In the genomic region with DNA sequence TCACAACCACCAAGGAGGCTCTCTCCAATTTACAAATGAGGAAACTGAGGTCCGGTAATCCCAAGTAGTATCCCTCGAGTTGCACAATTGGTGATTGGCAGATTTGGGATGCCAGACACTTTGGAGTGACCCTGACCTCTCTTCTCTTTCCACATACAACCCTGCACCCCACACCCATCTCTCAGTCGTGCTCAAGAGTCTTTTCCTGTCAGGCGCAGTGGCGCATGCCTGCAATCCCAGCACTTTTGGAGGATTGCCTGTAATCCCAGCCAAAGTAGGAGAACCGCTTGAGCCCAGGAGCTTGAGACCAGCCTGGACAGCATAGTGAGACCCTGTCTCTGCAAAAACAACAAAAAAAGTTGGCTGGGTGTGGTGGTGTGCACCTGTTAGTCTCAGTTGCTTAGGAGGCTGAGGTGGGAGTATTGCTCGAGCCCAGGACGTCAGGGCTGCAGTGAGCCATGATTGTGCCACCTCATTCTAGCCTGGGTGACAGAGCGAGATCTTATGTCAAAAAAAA, we compare ENCODE assay signal across 31 cellular contexts.
"Had no signal": no experiment of that assay in that cellular context is flagged by ENCODE, and none has a peak within 500 bp of the region (broad histone marks: within the 10 kb centered on the region; RNA-seq: fewer than 3 reads in every experiment).

No MANE protein-coding gene starts in this region.

- H3K27ac ChIP-seq: brain microvascular endothelial cell, cardiac muscle cell, VCaP had no signal

- H3K36me3 ChIP-seq: brain microvascular endothelial cell, cardiac muscle cell had no signal

- DNase-seq: activated B cell treated with CpG ODN at 0.5 μM for 24 hours; activated CD4-positive, alpha-beta memory T cell treated with anti-CD3 and anti-CD28 coated beads for 36 hours; activated CD4-positive, alpha-beta T cell treated with anti-CD3 and anti-CD28 coated beads for 4 hours; activated CD4-positive, alpha-beta T cell treated with anti-CD3 and anti-CD28 coated beads, Interleukin-2, amount 10 ng/mL, durations not matched to agents 24 days and 14 days; activated CD4-positive, alpha-beta T cell treated with anti-CD3 and anti-CD28 coated beads, Interleukin-2, amount 50 U/mL, for 1 hour; activated CD4-positive, alpha-beta T cell treated with anti-CD3 and anti-CD28 coated beads, Interleukin-2, amount 50 U/mL, for 4 hours; activated CD4-positive, CD25-positive, alpha-beta regulatory T cell treated with anti-CD3 and anti-CD28 coated beads, Interleukin-2, amount 50 U/mL, for 72 hours; activated CD8-positive, alpha-beta memory T cell treated with anti-CD3 and anti-CD28 coated beads, Interleukin-2, amount 50 U/mL, for 48 hours; activated CD8-positive, alpha-beta T cell treated with anti-CD3 and anti-CD28 coated beads for 36 hours; activated effector memory CD4-positive, alpha-beta T cell treated with Interleukin-2 at 50 U/mL for 16 hours; activated gamma-delta T cell; activated naive CD4-positive, alpha-beta T cell treated with anti-CD3 and anti-CD28 coated beads, Interleukin-2, amount 10 ng/mL, durations not matched to agents 7 days and 5 days; activated naive CD4-positive, alpha-beta T cell treated with Interleukin-2 at 50 U/mL for 16 hours; activated naive CD8-positive, alpha-beta T cell treated with anti-CD3 and anti-CD28 coated beads, Interleukin-2, amount 10 ng/mL, durations not matched to agents 7 days and 5 days; activated naive CD8-positive, alpha-beta T cell treated with anti-CD3 and anti-CD28 coated beads, Interleukin-2, amount 50 U/mL, for 24 hours; activated T-cell treated with anti-CD3 and anti-CD28 coated beads, Interleukin-2, amount 50 U/mL, for 24 hours; activated T-cell treated with anti-CD3 and anti-CD28 coated beads, Interleukin-2, amount 50 U/mL, for 48 hours; amygdala; anterior cingulate cortex; body of pancreas; brain microvascular endothelial cell; caudate nucleus; cerebellar nuclear complex; T-helper 1 cell; T-helper 2 cell; T-helper 9 cell had no signal

- ATAC-seq: activated CD8-positive, alpha-beta T cell treated with anti-CD3 and anti-CD28 coated beads for 36 hours; activated naive CD8-positive, alpha-beta T cell treated with anti-CD3 and anti-CD28 coated beads, Interleukin-2, amount 50 U/mL, for 24 hours; body of pancreas had no signal

- H3K27me3 ChIP-seq: body of pancreas, brain microvascular endothelial cell had no signal

- H3K9me3 ChIP-seq: body of pancreas had no signal

- H3K4me3 ChIP-seq: body of pancreas, cardiac muscle cell had no signal

- FAIRE-seq: astrocyte, bronchial epithelial cell, TTC549 had no signal
